ENCODE assay signal across 14 cellular contexts in genomic region chr3:134709563-134710312, GRCh38. TPM values are rescaled to one million over a fixed set of nuclear protein-coding genes. Genes with fewer than 3 reads are reported as not detected.
DNase-seq lines count a peak whose midpoint lies in the region; ATAC-seq and TF ChIP-seq lines count a peak whose summit lies in the region.
"Had no signal": no experiment of that assay in that cellular context is flagged by ENCODE, and none has a peak within 500 bp of the region (broad histone marks: within the 10 kb centered on the region; RNA-seq: fewer than 3 reads in every experiment).

No MANE protein-coding gene starts in this region.

- H3K9me3 ChIP-seq in IMR-90 (ENCODE audit: control insufficient read depth, insufficient read depth, low read length) (no peaks in the 10 kb centered on the region), thyroid gland (no peaks in the 10 kb centered on the region)
- H3K9me3 ChIP-seq in effector memory CD4-positive, alpha-beta T cell (ENCODE audit: control insufficient read depth, low read length) = no peaks in the 10 kb centered on the region
- H3K9me3 ChIP-seq: SJSA1, testis had no signal

- TF ChIP-seq POLR2A in IMR-90 (IDR thresholded peaks at IDR 0.05; ENCODE audit: low read depth, low read length) = no peak
- TF ChIP-seq POLR2A in thyroid gland (IDR thresholded peaks at IDR 0.05) = no peak

- CTCF ChIA-PET in IMR-90 (lab: Yijun Ruan, JAX) = interaction anchor here (0.7 kb wide), 1 partner anchor 13 kb away, joined by 4 read pairs; no protein-coding TSS in a partner anchor

- no peak overlapping the region for H2BK15ac ChIP-seq in IMR-90 (ENCODE audit: low read depth, low read length)

- no peak overlapping the region for H2AK5ac ChIP-seq in IMR-90 (ENCODE audit: low read depth, low read length)

- no peak overlapping the region for H2BK5ac ChIP-seq in IMR-90 (ENCODE audit: low read depth, low read length, poor library complexity, severe bottlenecking)

- no TSS peak for BruUV-seq in IMR-90 (replicated peaks; lab: Mats Ljungman, UMichigan)

- H2AK9ac ChIP-seq in IMR-90 (replicated peaks; ENCODE audit: low read depth, low read length, poor library complexity) = no peak overlapping the region

- H3K9ac ChIP-seq in IMR-90 (ENCODE audit: low read depth, low read length) = no peak overlapping the region

- no peaks in the 10 kb centered on the region for H3K4me1 ChIP-seq in IMR-90 (ENCODE audit: control insufficient read depth, insufficient read depth, low read length)
- peaks cover 3 to 12% of the 10 kb centered on the region in 2 donors for H3K4me1 ChIP-seq in thyroid gland
- no peaks in the 10 kb centered on the region for H3K4me1 ChIP-seq in effector memory CD4-positive, alpha-beta T cell (ENCODE audit: control insufficient read depth, insufficient read depth, low read length, poor library complexity, severe bottlenecking)
- H3K4me1 ChIP-seq: testis had no signal

- no CpG with 5 or more reads among the region's 5 CpGs for WGBS in IMR-90 (ENCODE audit: extremely low coverage in 2 of 2, insufficient read length in 1 of 2), 2 experiments
- 30 to 32% methylated on average over 5 of the region's 5 CpGs for whole genome bisulfite sequencing in thyroid gland, 2 donors

- DNase-seq in IMR-90 = no peak
- peak; percentile 6 for DNase-seq in astrocyte of the hippocampus (ENCODE audit: low read depth, low spot score)
- peak; percentile 23 for DNase-seq in iPS-NIHi11 (ENCODE audit: low spot score)
- peak; percentile 53 to 70 for DNase-seq in thyroid gland
- no peak for DNase-seq in effector memory CD4-positive, alpha-beta T cell
- DNase-seq: activated CD4-positive, alpha-beta memory T cell treated with anti-CD3 and anti-CD28 coated beads, Interleukin-2, amount 10 ng/mL, durations not matched to agents 7 days and 5 days; EL; immature natural killer cell; MM.1S; NCI-H2081 had no signal

- no peak overlapping the region for H3K18ac ChIP-seq in IMR-90 (ENCODE audit: low read depth, low read length)

- no peaks in the 10 kb centered on the region for H3K27me3 ChIP-seq in IMR-90 (ENCODE audit: control insufficient read depth, insufficient read depth, low read length)
- H3K27me3 ChIP-seq in thyroid gland = no peaks in the 10 kb centered on the region
- H3K27me3 ChIP-seq in effector memory CD4-positive, alpha-beta T cell (replicated peaks; ENCODE audit: control insufficient read depth, insufficient read depth, low read length, poor library complexity, severe bottlenecking) = no peaks in the 10 kb centered on the region
- H3K27me3 ChIP-seq: SJSA1, testis had no signal

- POLR2A ChIA-PET in IMR-90 (lab: Charles Lee; ENCODE audit: unreplicated experiment) = no interaction called here

- H2BK20ac ChIP-seq in IMR-90 (ENCODE audit: low read depth, low read length) = no peak overlapping the region

- peak overlapping the region; percentile 47 for H2AFZ ChIP-seq in IMR-90 (replicated peaks; ENCODE audit: low read length, poor library complexity)

- intact Hi-C loops in IMR-90 (cut with micrococcal nuclease) = no loop called here
- intact Hi-C loops in thyroid gland (cut with DNase I) = no loop called here

- TF ChIP-seq RAD21 in IMR-90 (IDR thresholded peaks at IDR 0.05; ENCODE audit: low read length) = no peak

- no peak overlapping the region for H3K4me2 ChIP-seq in IMR-90 (ENCODE audit: low read depth, low read length)

- H4K5ac ChIP-seq in IMR-90 (ENCODE audit: low read depth, low read length) = no peak overlapping the region

- H3K56ac ChIP-seq in IMR-90 (ENCODE audit: extremely low read depth, insufficient read depth, low read length) = no peak overlapping the region

- ATAC-seq in IMR-90 (ENCODE audit: low read depth) = peak; percentile 40; the same call in 1 of the 2 replicates
- no peak for ATAC-seq in GM19455 (IDR thresholded peaks at IDR 0.05; ENCODE audit: unreplicated experiment)
- ATAC-seq in GM21381 (IDR thresholded peaks at IDR 0.05; ENCODE audit: unreplicated experiment) = no peak

- TF ChIP-seq CTCF in IMR-90 (conservative IDR thresholded peaks at IDR 0.05; ENCODE audit: low read depth, low read length) (no peak), thyroid gland (IDR thresholded peaks at IDR 0.05) (no peak)

- H2BK120ac ChIP-seq in IMR-90 (ENCODE audit: low read depth, low read length) = no peak overlapping the region

- H4K8ac ChIP-seq in IMR-90 (ENCODE audit: low read depth in 2 of 2, low read length in 2 of 2) = no peak overlapping the region

- dilution Hi-C loops in IMR-90 (cut with HindIII; ENCODE audit: low sequenced_read_pairs, unreplicated experiment) = no loop called here

- H3K4ac ChIP-seq in IMR-90 (ENCODE audit: low read depth, low read length) = no peak overlapping the region

- H3K79me1 ChIP-seq in IMR-90 (ENCODE audit: low read depth in 1 of 2, low read length in 2 of 2) = no peaks in the 10 kb centered on the region

- no peaks in the 10 kb centered on the region for H4K20me1 ChIP-seq in IMR-90 (ENCODE audit: insufficient read depth, low read length)

- no peak overlapping the region for H3K14ac ChIP-seq in IMR-90 (replicated peaks; ENCODE audit: low read depth, low read length)

- in situ Hi-C loops in IMR-90 (cut with MboI; ENCODE audit: low sequenced_read_pairs) = no loop called here

- H3K27ac ChIP-seq in IMR-90 (ENCODE audit: insufficient read depth, low read length) (no peak overlapping the region), thyroid gland (no peak overlapping the region)
- no peak overlapping the region for H3K27ac ChIP-seq in effector memory CD4-positive, alpha-beta T cell (ENCODE audit: insufficient read depth, low read length, poor library complexity, severe bottlenecking)
- H3K27ac ChIP-seq: testis had no signal

- no peaks in the 10 kb centered on the region for H3K36me3 ChIP-seq in IMR-90 (ENCODE audit: control insufficient read depth, insufficient read depth, low read length)
- no peaks in the 10 kb centered on the region for H3K36me3 ChIP-seq in thyroid gland
- H3K36me3 ChIP-seq in effector memory CD4-positive, alpha-beta T cell (ENCODE audit: control insufficient read depth, insufficient read depth, low read length) = no peaks in the 10 kb centered on the region
- H3K36me3 ChIP-seq: SJSA1 had no signal

- peaks cover 8% of the 10 kb centered on the region; the same call in 1 of the 2 replicates for H3K9me1 ChIP-seq in IMR-90 (ENCODE audit: insufficient read depth, low read length)

- no peak overlapping the region for H3K23ac ChIP-seq in IMR-90 (ENCODE audit: low read depth, low read length)

- H3K4me3 ChIP-seq in IMR-90 (ENCODE audit: insufficient read depth, low read depth, low read length) = no peak overlapping the region
- no peak overlapping the region for H3K4me3 ChIP-seq in thyroid gland (replicated peaks in 1 of 3)
- no peak overlapping the region for H3K4me3 ChIP-seq in effector memory CD4-positive, alpha-beta T cell (ENCODE audit: insufficient read depth, low read depth, low read length, poor library complexity, severe bottlenecking)
- H3K4me3 ChIP-seq: SJSA1, testis had no signal

- no peak overlapping the region for H4K91ac ChIP-seq in IMR-90 (ENCODE audit: insufficient read depth, low read depth, low read length)

TF ChIP-seq in IMR-90, 13 proteins besides CTCF, POLR2A, EP300 and RAD21:
- 0 out of 2 replicates have a peak, but pooled peaks have one; percentile 17 for TF ChIP-seq MAFK (IDR thresholded peaks at IDR 0.05; ENCODE audit: low read depth, low read length)
- TF ChIP-seq SMC3 (IDR thresholded peaks at IDR 0.05; ENCODE audit: low read depth, low read length) = no peak
TF ChIP-seq in IMR-90: peak in this region for 1.

RNA-seq across cellular contexts. Expression of gene KY, which starts 58.9 kb away (rescaled TPM):
- total RNA-seq in IMR-90 (2012; rRNA removed) (under 0.01 TPM in 2 replicates), thyroid gland (10 to 100 TPM in 1 of 4 donors, 1 to 10 TPM in 3; 3.2 to 10.2 (median 7.2) TPM)
- polyA plus RNA-seq in IMR-90 (2012; rRNA removed) = 0.04 and 0.09 TPM in 2 replicates
- 0.02 TPM in 2 replicates for polyA plus RNA-seq in IMR-90 (2012; cell fraction: cytosol; rRNA removed)
- 0.02 and 0.04 TPM in 2 replicates for polyA plus RNA-seq in IMR-90 (2012; cell fraction: nucleus; rRNA removed; ENCODE audit: low replicate concordance)
- total RNA-seq: activated CD4-positive, alpha-beta memory T cell treated with anti-CD3 and anti-CD28 coated beads, Interleukin-2, amount 10 ng/mL, durations not matched to agents 7 days and 5 days had no signal
- polyA plus RNA-seq: immature natural killer cell had no signal

Comparison
In these comparisons a context has a peak if more than half of its experiments do, and no peak if none do; other contexts are left out.
1. DNase-seq: peak in astrocyte of the hippocampus (single experiment), iPS-NIHi11 (single experiment) and thyroid gland (2 of 2); none in IMR-90 (single experiment) and effector memory CD4-positive, alpha-beta T cell (0 of 3).